8 cellular contexts compared by ENCODE assay signal in genomic region chr5:43042176-43042625, GRCh38. TPM values are rescaled to one million over a fixed set of nuclear protein-coding genes. Genes with fewer than 3 reads are reported as not detected.
DNase-seq lines count a peak whose midpoint lies in the region; ATAC-seq, FAIRE-seq and TF ChIP-seq lines count a peak whose summit lies in the region.

No MANE protein-coding gene starts in this region.

- H3K4me1 ChIP-seq in lower lobe of right lung: peaks cover 9% of the 10 kb centered on the region

- peaks cover 5% of the 10 kb centered on the region for H3K36me3 ChIP-seq in lower lobe of right lung

- H3K27me3 ChIP-seq in lower lobe of right lung (ENCODE audit: low read depth): peaks cover 11% of the 10 kb centered on the region

- no peaks in the 10 kb centered on the region for H3K9me3 ChIP-seq in lower lobe of right lung

- DNase-seq in A172 (ENCODE audit: low spot score) (peak; percentile 49), GM18507 (ENCODE audit: extremely low spot score, insufficient read length, low read depth) (no peak), NCI-H2196 (lab: John Stamatoyannopoulos, UW; ENCODE audit: unreplicated experiment) (peak; percentile 80), dedifferentiated amniotic fluid mesenchymal stem cell (ENCODE audit: extremely low spot score) (peak; percentile 31), lower lobe of right lung (peak; percentile 91)
- DNase-seq in activated CD4-positive, CD25-positive, alpha-beta regulatory T cell treated with anti-CD3 and anti-CD28 coated beads, Interleukin-2, amount 50 U/mL, for 72 hours: peak; percentile 78
- peak; percentile 64 for DNase-seq in stimulated activated CD8-positive, alpha-beta memory T cell treated with anti-CD3 and anti-CD28 coated beads, Interleukin-12 subunit alpha, Interleukin-12 subunit beta, amount 100 ng/mL, for 4 hours (ENCODE audit: low read depth)

- ATAC-seq in HG03039 (IDR thresholded peaks at IDR 0.05; ENCODE audit: unreplicated experiment): peak; percentile 20
- ATAC-seq in lower lobe of right lung: peak; percentile 61 to 66

- peak overlapping the region; percentile 66 for H3K4me3 ChIP-seq in lower lobe of right lung

- peak overlapping the region; percentile 98 for H3K27ac ChIP-seq in lower lobe of right lung

- intact Hi-C loops in lower lobe of right lung (cut with DNase I): no loop called here

- TF ChIP-seq CTCF in lower lobe of right lung (IDR thresholded peaks at IDR 0.05): peak; percentile 17

- peak; percentile 84 for FAIRE-seq in GM18507 (lab: Jason Lieb, UNC)

RNA-seq across cellular contexts. Expression of gene ANXA2R, which starts 2.1 kb away (rescaled TPM):
- 8.0 and 9.4 TPM in 2 replicates for total RNA-seq in A172 (2014; rRNA removed; shearing (Covaris generic))
- total RNA-seq in lower lobe of right lung: 4.4 TPM
